In the genomic region with DNA sequence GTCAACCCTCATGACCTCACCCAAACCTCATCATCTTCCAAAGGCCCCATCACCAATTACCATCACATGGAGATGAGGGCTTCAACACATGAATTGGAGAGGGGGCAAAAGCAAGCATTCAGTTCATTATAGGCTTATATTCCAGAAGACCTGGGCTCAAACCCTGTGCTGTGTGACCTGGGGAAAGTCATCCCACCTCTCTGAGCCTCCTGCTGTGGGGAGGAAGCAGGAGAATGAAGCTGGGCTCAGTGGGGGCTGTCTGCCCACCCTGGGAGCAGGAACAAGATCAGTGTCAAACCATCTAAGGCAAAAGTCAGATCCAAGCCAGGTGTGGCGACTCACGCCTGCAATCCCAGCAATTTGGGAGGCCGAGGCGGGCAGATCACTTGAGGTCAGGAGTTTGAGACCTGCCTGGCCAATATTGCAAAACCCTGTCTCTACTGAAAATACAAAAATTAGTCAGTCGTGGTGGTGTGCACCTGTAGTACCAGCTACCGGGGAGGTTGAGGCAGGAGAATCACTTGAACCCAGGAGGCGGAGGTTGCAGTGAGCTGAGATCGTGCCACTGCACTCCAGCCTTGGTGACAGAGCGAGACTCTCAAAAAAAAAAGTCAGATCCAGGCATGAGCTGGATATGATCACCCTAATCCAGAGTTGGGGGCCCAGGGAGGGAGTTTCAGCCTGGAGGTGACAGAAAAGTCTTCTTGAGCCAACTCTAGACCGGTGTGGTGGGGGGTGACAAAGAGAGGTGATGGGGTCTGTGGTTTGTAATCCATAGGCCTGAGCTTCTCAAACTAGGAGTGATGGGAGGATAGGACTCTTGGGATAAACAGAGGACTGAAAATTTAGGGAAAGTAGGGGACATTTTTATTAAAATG, we compare ENCODE assay signal across 9 cellular contexts. TPM values are rescaled to one million over a fixed set of nuclear protein-coding genes. Genes with fewer than 3 reads are reported as not detected.
DNase-seq lines count a peak whose midpoint lies in the region; FAIRE-seq and TF ChIP-seq lines count a peak whose summit lies in the region.
"Had no signal": no experiment of that assay in that cellular context is flagged by ENCODE, and none has a peak within 500 bp of the region (broad histone marks: within the 10 kb centered on the region; RNA-seq: fewer than 3 reads in every experiment).

No MANE protein-coding gene starts in this region.

- no peak overlapping the region; a peak in 1 of 20 replicates for H3K4me3 ChIP-seq in BLaER1 treated with 17β-estradiol and CSF1 and Interleukin-3, amounts not matched to agents 10 nM and 100 nM
- H3K4me3 ChIP-seq in NT2/D1 (ENCODE audit: insufficient read length, low read depth) (no peak overlapping the region), trophoblast cell (ENCODE audit: low read depth, low read length) (no peak overlapping the region)
- H3K4me3 ChIP-seq in effector memory CD4-positive, alpha-beta T cell (ENCODE audit: insufficient read depth, low read depth, low read length, poor library complexity, severe bottlenecking) = no peak overlapping the region

- H3K79me2 ChIP-seq in trophoblast cell (ENCODE audit: control insufficient read depth, insufficient read depth, low read length, poor library complexity) = peaks cover 28% of the 10 kb centered on the region

- no peak overlapping the region for H3K14ac ChIP-seq in trophoblast cell (ENCODE audit: low read length)

- H3K4ac ChIP-seq in trophoblast cell (ENCODE audit: low read depth, low read length) = no peak overlapping the region

- no peak overlapping the region for H4K91ac ChIP-seq in trophoblast cell (ENCODE audit: low read depth, low read length)

- H3K36me3 ChIP-seq in BLaER1 treated with 17β-estradiol and CSF1 and Interleukin-3, amounts not matched to agents 10 nM and 100 nM = peaks cover 0 to 14% (median 0%) of the 10 kb centered on the region in 11 experiments; a peak in 6 of 22 replicates
- H3K36me3 ChIP-seq in NT2/D1 (ENCODE audit: insufficient read depth, insufficient read length, low read length) (peaks cover 15% of the 10 kb centered on the region), trophoblast cell (ENCODE audit: control insufficient read depth in 1 of 2, insufficient read depth in 2 of 2, low read length in 2 of 2) (peaks cover 0 to 6% of the 10 kb centered on the region in 2 experiments)
- no peaks in the 10 kb centered on the region for H3K36me3 ChIP-seq in effector memory CD4-positive, alpha-beta T cell (ENCODE audit: control insufficient read depth, insufficient read depth, low read length)

- TF ChIP-seq POLR2A in GM12891 (IDR thresholded peaks at IDR 0.05; ENCODE audit: low read depth, low read length) = no peak

- H2AFZ ChIP-seq in trophoblast cell (ENCODE audit: insufficient read depth, low read length, poor library complexity) = no peak overlapping the region

- H2AK5ac ChIP-seq in trophoblast cell (ENCODE audit: low read length) = peak overlapping the region; percentile 9

- H2BK5ac ChIP-seq in trophoblast cell (ENCODE audit: low read depth, low read length, poor library complexity) = no peak overlapping the region

- H4K8ac ChIP-seq in trophoblast cell (ENCODE audit: low read depth, low read length) = no peak overlapping the region

- H3K4me1 ChIP-seq in BLaER1 treated with 17β-estradiol and CSF1 and Interleukin-3, amounts not matched to agents 10 nM and 100 nM = peaks cover 53 to 69% (median 63%) of the 10 kb centered on the region in 10 experiments
- H3K4me1 ChIP-seq in NT2/D1 (ENCODE audit: insufficient read depth, insufficient read length) (peaks cover 9% of the 10 kb centered on the region), trophoblast cell (ENCODE audit: control insufficient read depth in 1 of 2, insufficient read depth in 2 of 2, low read length in 2 of 2) (peaks cover 8 to 18% of the 10 kb centered on the region in 2 experiments)
- H3K4me1 ChIP-seq in effector memory CD4-positive, alpha-beta T cell (ENCODE audit: control insufficient read depth, insufficient read depth, low read length, poor library complexity, severe bottlenecking) = peaks cover 50% of the 10 kb centered on the region

- peaks cover 0 to 12% (median 0%) of the 10 kb centered on the region in 11 experiments; a peak in 7 of 22 replicates for H4K20me1 ChIP-seq in BLaER1 treated with 17β-estradiol and CSF1 and Interleukin-3, amounts not matched to agents 10 nM and 100 nM

- no peak for FAIRE-seq in GM12891 (lab: Jason Lieb, UNC)

- no peaks in the 10 kb centered on the region for H3K9me3 ChIP-seq in BLaER1 treated with 17β-estradiol and CSF1 and Interleukin-3, amounts not matched to agents 10 nM and 100 nM (replicated peaks in 1 of 11)
- H3K9me3 ChIP-seq in NT2/D1 (ENCODE audit: insufficient read depth, low read length) (no peaks in the 10 kb centered on the region), trophoblast cell (ENCODE audit: insufficient read depth, low read depth, low read length) (no peaks in the 10 kb centered on the region)
- no peaks in the 10 kb centered on the region for H3K9me3 ChIP-seq in effector memory CD4-positive, alpha-beta T cell (ENCODE audit: control insufficient read depth, low read length)

- H3K18ac ChIP-seq in trophoblast cell (ENCODE audit: low read length) = no peak overlapping the region

- H4K12ac ChIP-seq in trophoblast cell (ENCODE audit: low read depth, low read length) = no peak overlapping the region

- no peak overlapping the region for H3K23ac ChIP-seq in trophoblast cell (ENCODE audit: low read length)

- H3K4me2 ChIP-seq in BLaER1 treated with 17β-estradiol and CSF1 and Interleukin-3, amounts not matched to agents 10 nM and 100 nM = peak overlapping the region; percentile 16 to 99 (median 89)
- no peak overlapping the region for H3K4me2 ChIP-seq in trophoblast cell (ENCODE audit: low read length)

- peaks cover 32% of the 10 kb centered on the region for H3K79me1 ChIP-seq in trophoblast cell (ENCODE audit: low read length)

- H3K9ac ChIP-seq in BLaER1 treated with 17β-estradiol and CSF1 and Interleukin-3, amounts not matched to agents 10 nM and 100 nM = peak overlapping the region in 10 of 11 experiments; percentile 22 to 100 (median 97); a peak in 11 of 22 replicates
- H3K9ac ChIP-seq in NT2/D1 (ENCODE audit: insufficient read length, low read depth) (peak overlapping the region; percentile 82), trophoblast cell (ENCODE audit: low read length) (no peak overlapping the region)

- H3K27me3 ChIP-seq in BLaER1 treated with 17β-estradiol and CSF1 and Interleukin-3, amounts not matched to agents 10 nM and 100 nM = no peaks in the 10 kb centered on the region
- H3K27me3 ChIP-seq in NT2/D1 (ENCODE audit: insufficient read depth, insufficient read length) (no peaks in the 10 kb centered on the region), trophoblast cell (ENCODE audit: insufficient read depth, low read length) (no peaks in the 10 kb centered on the region)
- no peaks in the 10 kb centered on the region for H3K27me3 ChIP-seq in effector memory CD4-positive, alpha-beta T cell (replicated peaks; ENCODE audit: control insufficient read depth, insufficient read depth, low read length, poor library complexity, severe bottlenecking)

- no CpG with 5 or more reads among the region's 10 CpGs for WGBS in trophoblast cell (ENCODE audit: extremely low coverage, insufficient coverage, insufficient read length)

- DNase-seq in NT2/D1 (ENCODE audit: low read depth, low spot score) (no peak), trophoblast cell (peak; percentile 55 to 58), NCI-H187 (lab: John Stamatoyannopoulos, UW) (no peak), GM12891 (ENCODE audit: insufficient read length, low spot score) (no peak), T-helper 9 cell (no peak)
- no peak for DNase-seq in effector memory CD4-positive, alpha-beta T cell
- DNase-seq in stimulated activated CD4-positive, alpha-beta T cell treated with anti-CD3 and anti-CD28 coated beads, Interleukin-4, amount 100 ng/mL, for 4 hours = no peak
- DNase-seq: EL had no signal

- no peak overlapping the region for H2BK120ac ChIP-seq in trophoblast cell (ENCODE audit: insufficient read depth, low read length, poor library complexity)

- peak overlapping the region; percentile 8 for H2BK12ac ChIP-seq in trophoblast cell (ENCODE audit: low read length)

- H3K27ac ChIP-seq in BLaER1 treated with 17β-estradiol and CSF1 and Interleukin-3, amounts not matched to agents 10 nM and 100 nM = peak overlapping the region in 10 of 11 experiments; percentile 26 to 99 (median 98); a peak in 15 of 22 replicates
- peak overlapping the region; percentile 89 for H3K27ac ChIP-seq in effector memory CD4-positive, alpha-beta T cell (ENCODE audit: insufficient read depth, low read length, poor library complexity, severe bottlenecking)
- no peak overlapping the region for H3K27ac ChIP-seq in trophoblast cell (ENCODE audit: low read depth, low read length)

TF ChIP-seq in GM12891, 5 proteins besides CTCF, POLR2A, EP300 and RAD21:
- TF ChIP-seq POLR2AphosphoS5 (IDR thresholded peaks at IDR 0.05; ENCODE audit: low read depth, low read length) = no peak
- no peak for TF ChIP-seq TAF1 (IDR thresholded peaks at IDR 0.05; ENCODE audit: low read depth, low read length)
- TF ChIP-seq SPI1 (IDR thresholded peaks at IDR 0.05; ENCODE audit: low read depth, low read length) = no peak
- no peak for TF ChIP-seq POU2F2 (IDR thresholded peaks at IDR 0.05; ENCODE audit: low read depth, low read length)
- TF ChIP-seq PAX5 (IDR thresholded peaks at IDR 0.05; ENCODE audit: insufficient read depth, low read length, severe bottlenecking) = no peak

RNA-seq across cellular contexts. Expression of a gene that starts 1.6 kb away (rescaled TPM):
- polyA plus RNA-seq in trophoblast cell (2013) = 859 and 864 TPM in 2 replicates
- 247 TPM for polyA plus RNA-seq in GM12891 (2012; ENCODE audit: low read depth, missing spikeins)

RNA-seq across cellular contexts. Expression of a gene that starts 37.0 kb away (rescaled TPM):
- polyA plus RNA-seq in trophoblast cell (2013) = 61.7 and 61.9 TPM in 2 replicates
- 118 TPM for polyA plus RNA-seq in GM12891 (2012; ENCODE audit: low read depth, missing spikeins)

Comparison
In these comparisons a context has a peak if more than half of its experiments do, and no peak if none do; other contexts are left out.
1. DNase-seq: peak in trophoblast cell (2 of 2); none in NT2/D1 (single experiment), effector memory CD4-positive, alpha-beta T cell (0 of 3), stimulated activated CD4-positive, alpha-beta T cell treated with anti-CD3 and anti-CD28 coated beads, Interleukin-4, amount 100 ng/mL, for 4 hours (0 of 2), NCI-H187 (0 of 2), GM12891 (single experiment) and T-helper 9 cell (single experiment).